1 cellular context compared by ENCODE assay signal in genomic region chr4:140076307-140076706, GRCh38.
TF ChIP-seq lines count a peak whose summit lies in the region.

No MANE protein-coding gene starts in this region.

TF ChIP-seq in WTC11, 78 proteins besides CTCF, POLR2A, EP300 and RAD21 (continued from another document):
- no peak for TF ChIP-seq ZNF512 (CRISPR knock-in tag; IDR thresholded peaks at IDR 0.05; ENCODE audit: borderline replicate concordance)
